In genomic region chr12:55932546-55932919, GRCh38 we compare ENCODE assay signal across 8 cellular contexts. TPM values are rescaled to one million over a fixed set of nuclear protein-coding genes. Genes with fewer than 3 reads are reported as not detected.
A peak's percentile ranks its signal among the peaks of the same experiment; 100 is the strongest.
DNase-seq lines count a peak whose midpoint lies in the region; FAIRE-seq and TF ChIP-seq lines count a peak whose summit lies in the region.

No MANE protein-coding gene starts in this region.

- no peaks in the 10 kb centered on the region for H3K27me3 ChIP-seq in keratinocyte (ENCODE audit: control insufficient read depth, extremely low read depth, insufficient read depth, low read length)

- peaks cover 44% of the 10 kb centered on the region for H3K79me2 ChIP-seq in keratinocyte (ENCODE audit: control insufficient read depth, insufficient read depth, low read length)

- peak overlapping the region; percentile 97 for H3K27ac ChIP-seq in keratinocyte (ENCODE audit: control insufficient read depth, insufficient read depth, low read length)

- in situ Hi-C loops in GM13976 (cut with MboI; ENCODE audit: low sequenced_read_pairs, unreplicated experiment), result no loop called here

- peak overlapping the region; percentile 52 to 92 (median 83) for H3K4me3 ChIP-seq in keratinocyte (ENCODE audit: control insufficient read depth in 2 of 3, extremely low read depth in 1 of 3, insufficient read depth in 2 of 3, low read depth in 1 of 3, low read length in 3 of 3)

- dilution Hi-C loops in keratinocyte (cut with MboI; ENCODE audit: extremely low pct_ligation_motif_present, low sequenced_read_pairs), result no loop called here

- H3K9me1 ChIP-seq in keratinocyte (ENCODE audit: control insufficient read depth, extremely low read depth, insufficient read depth, low read length), result no peaks in the 10 kb centered on the region

- H3K9ac ChIP-seq in keratinocyte (ENCODE audit: control insufficient read depth, extremely low read depth, insufficient read depth, low read length), result peak overlapping the region; percentile 86

- FAIRE-seq in keratinocyte (lab: Jason Lieb, UNC), result no peak

- H3K36me3 ChIP-seq in keratinocyte (ENCODE audit: control insufficient read depth in 2 of 2, extremely low read depth in 1 of 2, insufficient read depth in 2 of 2, low read length in 2 of 2), result peaks cover 8 to 27% of the 10 kb centered on the region in 2 experiments

- H4K20me1 ChIP-seq in keratinocyte (ENCODE audit: control insufficient read depth, extremely low read depth, insufficient read depth, low read length), result no peaks in the 10 kb centered on the region

- peaks cover 62% of the 10 kb centered on the region for H3K4me1 ChIP-seq in keratinocyte (ENCODE audit: control insufficient read depth, extremely low read depth, insufficient read depth, low read length)

- DNase-seq in GM13976 (ENCODE audit: low spot score) (peak; percentile 56), OCI-M1 (lab: John Stamatoyannopoulos, UW) (peak; percentile 42), keratinocyte (ENCODE audit: low read depth, low spot score) (no peak), NCI-H526 treated with DMSO at 0.1 percent for 48 hours (lab: John Stamatoyannopoulos, UW) (no peak), putamen (ENCODE audit: low spot score) (no peak)
- peak; percentile 14 for DNase-seq in activated naive CD8-positive, alpha-beta T cell treated with anti-CD3 and anti-CD28 coated beads, Interleukin-2, amount 50 U/mL, for 16 hours (ENCODE audit: low read depth, low spot score)
- peak; percentile 62 for DNase-seq in stimulated activated CD8-positive, alpha-beta memory T cell treated with anti-CD3 and anti-CD28 coated beads, Interleukin-4, amount 100 ng/mL, for 48 hours
- DNase-seq in effector CD8-positive, alpha-beta T cell (lab: John Stamatoyannopoulos, UW), result no peak

- no peak overlapping the region for H2AFZ ChIP-seq in keratinocyte (ENCODE audit: control insufficient read depth, low read length)

- peak overlapping the region; percentile 94 for H3K4me2 ChIP-seq in keratinocyte (ENCODE audit: control insufficient read depth, extremely low read depth, insufficient read depth, low read depth, low read length)

- TF ChIP-seq CTCF in GM13976 (IDR thresholded peaks at IDR 0.05; ENCODE audit: borderline replicate concordance, control extremely low read depth, extremely low read depth, insufficient read depth, missing control alignments), result no peak
- TF ChIP-seq CTCF in keratinocyte (optimal IDR thresholded peaks at IDR 0.05 in 1 of 3, IDR thresholded peaks at IDR 0.05 in 1 of 3, conservative IDR thresholded peaks at IDR 0.05 in 1 of 3; ENCODE audit: extremely low read depth in 1 of 3, insufficient read depth in 2 of 3, low read length in 3 of 3), result no peak

- no peaks in the 10 kb centered on the region for H3K9me3 ChIP-seq in keratinocyte (ENCODE audit: control insufficient read depth, low read depth, low read length)

RNA-seq across cellular contexts. Expression of gene DGKA, which starts 1.6 kb away (rescaled TPM):
- polyA plus RNA-seq in keratinocyte, result 161 to 263 TPM (median 174 TPM) in 3 replicates
- 268 TPM for polyA plus RNA-seq in keratinocyte (2011; ENCODE audit: low read depth)
- polyA plus RNA-seq in keratinocyte (2011; cell fraction: cytosol; rRNA removed), result 161 and 169 TPM in 2 replicates
- 591 and 684 TPM in 2 replicates for polyA plus RNA-seq in keratinocyte (2011; cell fraction: nucleus; rRNA removed)
- 207 and 259 TPM in 2 replicates for polyA plus RNA-seq in keratinocyte (2012; ENCODE audit: low replicate concordance)
- polyA minus RNA-seq in keratinocyte, result 217 to 364 TPM (median 266 TPM) in 3 replicates
- 149 TPM for polyA minus RNA-seq in keratinocyte (2011; cell fraction: cytosol; rRNA and poly(A)+ RNA removed)
- 177 and 285 TPM in 2 replicates for polyA minus RNA-seq in keratinocyte (2011; cell fraction: nucleus; rRNA and poly(A)+ RNA removed)

RNA-seq across cellular contexts. Expression of gene PYM1, which starts 4.8 kb away (rescaled TPM):
- 43.6 to 63.4 TPM (median 61.6 TPM) in 3 replicates for polyA plus RNA-seq in keratinocyte
- polyA plus RNA-seq in keratinocyte (2011; ENCODE audit: low read depth), result 30.7 TPM
- polyA plus RNA-seq in keratinocyte (2011; cell fraction: cytosol; rRNA removed), result 53.4 and 60.0 TPM in 2 replicates
- 30.7 and 33.5 TPM in 2 replicates for polyA plus RNA-seq in keratinocyte (2011; cell fraction: nucleus; rRNA removed)
- 27.5 and 45.0 TPM in 2 replicates for polyA plus RNA-seq in keratinocyte (2012; ENCODE audit: low replicate concordance)
- polyA minus RNA-seq in keratinocyte, result 17.1 to 27.9 TPM (median 19.2 TPM) in 3 replicates
- polyA minus RNA-seq in keratinocyte (2011; cell fraction: cytosol; rRNA and poly(A)+ RNA removed), result 29.0 TPM
- 9.0 and 14.3 TPM in 2 replicates for polyA minus RNA-seq in keratinocyte (2011; cell fraction: nucleus; rRNA and poly(A)+ RNA removed)

RNA-seq across cellular contexts. Expression of gene PMEL, which starts 33.3 kb away (rescaled TPM):
- 1.3 to 2.1 TPM (median 1.4 TPM) in 3 replicates for polyA plus RNA-seq in keratinocyte
- 0.89 TPM for polyA plus RNA-seq in keratinocyte (2011; ENCODE audit: low read depth)
- 2.3 and 2.7 TPM in 2 replicates for polyA plus RNA-seq in keratinocyte (2011; cell fraction: cytosol; rRNA removed)
- polyA plus RNA-seq in keratinocyte (2011; cell fraction: nucleus; rRNA removed), result 2.9 and 3.1 TPM in 2 replicates
- 1.0 and 2.2 TPM in 2 replicates for polyA plus RNA-seq in keratinocyte (2012; ENCODE audit: low replicate concordance)
- polyA minus RNA-seq in keratinocyte, result 2.1 to 4.9 TPM (median 4.3 TPM) in 3 replicates
- polyA minus RNA-seq in keratinocyte (2011; cell fraction: cytosol; rRNA and poly(A)+ RNA removed), result 0.96 TPM
- polyA minus RNA-seq in keratinocyte (2011; cell fraction: nucleus; rRNA and poly(A)+ RNA removed), result 1.0 and 1.5 TPM in 2 replicates

RNA-seq across cellular contexts. Expression of gene CDK2, which starts 34.1 kb away (rescaled TPM):
- 34.3 to 49.3 TPM (median 47.3 TPM) in 3 replicates for polyA plus RNA-seq in keratinocyte
- 6.5 TPM for polyA plus RNA-seq in keratinocyte (2011; ENCODE audit: low read depth)
- polyA plus RNA-seq in keratinocyte (2011; cell fraction: cytosol; rRNA removed), result 24.9 and 27.4 TPM in 2 replicates
- polyA plus RNA-seq in keratinocyte (2011; cell fraction: nucleus; rRNA removed), result 42.3 and 56.9 TPM in 2 replicates
- polyA plus RNA-seq in keratinocyte (2012; ENCODE audit: low replicate concordance), result 22.4 and 30.3 TPM in 2 replicates
- 34.3 to 46.8 TPM (median 36.0 TPM) in 3 replicates for polyA minus RNA-seq in keratinocyte
- 15.5 TPM for polyA minus RNA-seq in keratinocyte (2011; cell fraction: cytosol; rRNA and poly(A)+ RNA removed)
- 14.0 and 18.6 TPM in 2 replicates for polyA minus RNA-seq in keratinocyte (2011; cell fraction: nucleus; rRNA and poly(A)+ RNA removed)

RNA-seq across cellular contexts. Expression of gene RAB5B, which starts 41.3 kb away (rescaled TPM):
- polyA plus RNA-seq in keratinocyte, result 132 to 162 TPM (median 138 TPM) in 3 replicates
- 59.4 TPM for polyA plus RNA-seq in keratinocyte (2011; ENCODE audit: low read depth)
- polyA plus RNA-seq in keratinocyte (2011; cell fraction: cytosol; rRNA removed), result 144 and 200 TPM in 2 replicates
- polyA plus RNA-seq in keratinocyte (2011; cell fraction: nucleus; rRNA removed), result 135 and 138 TPM in 2 replicates
- polyA plus RNA-seq in keratinocyte (2012; ENCODE audit: low replicate concordance), result 72.8 and 76.8 TPM in 2 replicates
- polyA minus RNA-seq in keratinocyte, result 66.2 to 176 TPM (median 141 TPM) in 3 replicates
- polyA minus RNA-seq in keratinocyte (2011; cell fraction: cytosol; rRNA and poly(A)+ RNA removed), result 86.9 TPM
- polyA minus RNA-seq in keratinocyte (2011; cell fraction: nucleus; rRNA and poly(A)+ RNA removed), result 46.7 and 80.8 TPM in 2 replicates

Comparison
In these comparisons a context has a peak if more than half of its experiments do, and no peak if none do; other contexts are left out.
1. DNase-seq: peak in GM13976 (single experiment), OCI-M1 (single experiment), activated naive CD8-positive, alpha-beta T cell treated with anti-CD3 and anti-CD28 coated beads, Interleukin-2, amount 50 U/mL, for 16 hours (single experiment) and stimulated activated CD8-positive, alpha-beta memory T cell treated with anti-CD3 and anti-CD28 coated beads, Interleukin-4, amount 100 ng/mL, for 48 hours (single experiment); none in keratinocyte (single experiment), NCI-H526 treated with DMSO at 0.1 percent for 48 hours (single experiment), putamen (single experiment) and effector CD8-positive, alpha-beta T cell (single experiment).